15 cellular contexts compared by ENCODE assay signal in the genomic region with DNA sequence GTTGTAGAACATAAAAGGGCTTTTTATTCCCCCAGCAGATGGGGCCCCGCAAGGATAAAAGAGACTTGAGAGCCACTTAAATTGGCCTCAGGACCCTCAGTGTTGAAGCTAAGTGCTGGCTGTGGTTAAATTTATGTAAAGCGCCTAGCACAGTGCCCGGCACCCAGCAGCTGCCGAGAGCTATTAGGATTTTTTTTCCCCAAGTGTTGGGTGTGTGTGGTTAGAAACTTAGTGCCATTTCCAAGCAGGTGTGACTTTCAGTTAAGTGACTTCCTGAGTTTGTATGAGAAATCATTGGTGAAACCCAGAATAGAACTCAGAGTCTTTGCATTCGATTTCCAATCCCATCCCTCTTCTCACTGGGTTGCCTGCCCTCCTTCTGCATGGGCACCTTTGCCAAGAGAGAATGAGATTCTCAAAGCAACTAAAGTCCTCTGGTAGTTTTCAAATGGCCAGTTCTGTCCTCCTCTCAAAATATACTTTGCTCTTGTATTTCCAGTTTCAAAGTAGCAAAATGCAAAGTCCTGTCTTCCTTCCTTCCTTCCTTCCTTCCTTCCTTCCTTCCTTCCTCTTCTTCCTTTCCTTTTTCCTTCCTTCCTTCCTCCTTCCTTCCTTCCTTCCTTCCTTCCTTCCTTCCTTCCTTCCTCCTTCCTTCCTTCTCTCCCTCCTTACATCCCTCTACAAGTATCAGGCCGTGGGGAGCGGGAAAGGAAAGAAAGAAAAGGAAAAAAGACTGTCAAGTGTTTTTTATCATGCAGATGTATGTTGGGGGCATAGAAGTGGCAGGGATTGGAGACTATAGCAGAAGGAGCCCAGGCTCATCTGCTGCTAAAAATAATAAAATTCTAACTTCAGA.
DNase-seq lines count a peak whose midpoint lies in the region; ATAC-seq, FAIRE-seq and TF ChIP-seq lines count a peak whose summit lies in the region.
"Had no signal": no experiment of that assay in that cellular context is flagged by ENCODE, and none has a peak within 500 bp of the region (broad histone marks: within the 10 kb centered on the region; RNA-seq: fewer than 3 reads in every experiment).

No MANE protein-coding gene starts in this region.

- H3K79me2 ChIP-seq in SK-N-SH (ENCODE audit: insufficient read depth) = no peaks in the 10 kb centered on the region

- no peak overlapping the region for H2AFZ ChIP-seq in SK-N-SH (ENCODE audit: low read depth)

- ATAC-seq in GM21447 (IDR thresholded peaks at IDR 0.05; ENCODE audit: unreplicated experiment) = peak; percentile 69
- no peak for ATAC-seq in T-helper 17 cell
- no peak for ATAC-seq in HG03520 (IDR thresholded peaks at IDR 0.05; ENCODE audit: unreplicated experiment)
- ATAC-seq: HepG2 had no signal

- CTCF ChIA-PET in Calu3 (lab: Charles Lee) = no interaction called here
- CTCF ChIA-PET in SK-N-SH (lab: Yijun Ruan, JAX) = no interaction called here

- H3K27me3 ChIP-seq in bronchial epithelial cell (ENCODE audit: control insufficient read depth, insufficient read depth, low read length) (no peaks in the 10 kb centered on the region), SK-N-SH (ENCODE audit: insufficient read depth) (no peaks in the 10 kb centered on the region)
- H3K27me3 ChIP-seq: brain microvascular endothelial cell had no signal

- peak; percentile 83 for FAIRE-seq in bronchial epithelial cell (lab: Jason Lieb, UNC)
- FAIRE-seq: HepG2 had no signal

- WGBS in SK-N-SH (ENCODE audit: low lambda C conversion rate) = 44% methylated on average over 5 of the region's 7 CpGs

- H3K36me3 ChIP-seq in bronchial epithelial cell (ENCODE audit: control insufficient read depth, insufficient read depth, low read length) (no peaks in the 10 kb centered on the region), SK-N-SH (replicated peaks in 1 of 2; ENCODE audit: control insufficient read depth in 1 of 2, insufficient read depth in 2 of 2, low read length in 1 of 2) (no peaks in the 10 kb centered on the region)
- H3K36me3 ChIP-seq: brain microvascular endothelial cell had no signal

- BruUV-seq in Calu3 (replicated peaks; lab: Mats Ljungman, UMichigan) = no TSS peak

- TF ChIP-seq CTCF in Calu3 (IDR thresholded peaks at IDR 0.05; ENCODE audit: unreplicated experiment) (no peak), bronchial epithelial cell (IDR thresholded peaks at IDR 0.05; ENCODE audit: insufficient read depth, low read length, severe bottlenecking) (no peak), SK-N-SH (IDR thresholded peaks at IDR 0.05) (no peak)

- H3K27me3 Mint-ChIP-seq in Calu3 (ENCODE audit: unreplicated experiment) (no peaks in the 10 kb centered on the region), T-helper 17 cell (peaks cover 4% of the 10 kb centered on the region)
- H3K27me3 Mint-ChIP-seq: CD4-positive, alpha-beta T cell had no signal

- no peak overlapping the region for H3K27ac ChIP-seq in SK-N-SH (ENCODE audit: low read depth in 2 of 2, low read length in 1 of 2)
- H3K27ac ChIP-seq: brain microvascular endothelial cell had no signal

- no peak overlapping the region for H3K4me3 ChIP-seq in bronchial epithelial cell (ENCODE audit: low read depth, low read length)
- H3K4me3 ChIP-seq in SK-N-SH (ENCODE audit: low read depth in 2 of 2, low read length in 1 of 2) = no peak overlapping the region

- H3K4me1 Mint-ChIP-seq in Calu3 (ENCODE audit: low read depth, unreplicated experiment) (peaks cover 22% of the 10 kb centered on the region), T-helper 17 cell (peaks cover 4% of the 10 kb centered on the region)

- H3K36me3 Mint-ChIP-seq in Calu3 (ENCODE audit: insufficient read depth, unreplicated experiment) = no peaks in the 10 kb centered on the region
- H3K36me3 Mint-ChIP-seq in T-helper 17 cell (ENCODE audit: low read depth) = peaks cover 4% of the 10 kb centered on the region

- H3K4me3 Mint-ChIP-seq in Calu3 (ENCODE audit: low read depth, unreplicated experiment) (no peak overlapping the region), T-helper 17 cell (no peak overlapping the region)
- H3K4me3 Mint-ChIP-seq: CD4-positive, alpha-beta T cell had no signal

- no peak overlapping the region for H3K4me2 ChIP-seq in SK-N-SH

- no peaks in the 10 kb centered on the region for H3K9me3 ChIP-seq in T-helper 17 cell (ENCODE audit: control insufficient read depth, low read length, poor library complexity, severe bottlenecking)
- H3K9me3 ChIP-seq in SK-N-SH = no peaks in the 10 kb centered on the region

- TF ChIP-seq EP300 in SK-N-SH (IDR thresholded peaks at IDR 0.05; ENCODE audit: borderline replicate concordance in 1 of 2, low read depth in 1 of 2, low read length in 1 of 2) = no peak

- H3K9me2 ChIP-seq in SK-N-SH = no peaks in the 10 kb centered on the region

- no peak for TF ChIP-seq RAD21 in SK-N-SH (IDR thresholded peaks at IDR 0.05; ENCODE audit: low read length)

- DNase-seq in Calu3 (no peak), KG1 (lab: John Stamatoyannopoulos, UW) (peak; percentile 8), bronchial epithelial cell (ENCODE audit: low read depth) (no peak), T-helper 17 cell (no peak), NCI-H2227 treated with DMSO at 0.1 percent for 48 hours (lab: John Stamatoyannopoulos, UW) (no peak), SK-N-SH (no peak)
- DNase-seq: activated T-cell treated with anti-CD3 and anti-CD28 coated beads for 4 hours; brain microvascular endothelial cell; CD4-positive, alpha-beta T cell; H7; left colon; stimulated activated CD4-positive, alpha-beta T cell treated with anti-CD3 and anti-CD28 coated beads, Interleukin-4, amount 100 ng/mL, for 1 hour had no signal

- peak overlapping the region; percentile 45 for H3K27ac Mint-ChIP-seq in Calu3 (ENCODE audit: unreplicated experiment)
- H3K27ac Mint-ChIP-seq in T-helper 17 cell = no peak overlapping the region
- H3K27ac Mint-ChIP-seq: CD4-positive, alpha-beta T cell had no signal

- no peaks in the 10 kb centered on the region for H3F3A ChIP-seq in SK-N-SH (replicated peaks; ENCODE audit: insufficient read depth)

- intact Hi-C loops in Calu3 (cut with micrococcal nuclease; ENCODE audit: unreplicated experiment) = no loop called here

- POLR2A ChIA-PET in SK-N-SH (lab: Yijun Ruan, JAX) = no interaction called here

- no peak overlapping the region for H3K9ac ChIP-seq in SK-N-SH

- no peaks in the 10 kb centered on the region for H4K20me1 ChIP-seq in SK-N-SH (ENCODE audit: insufficient read depth)

- H3K4me1 ChIP-seq in SK-N-SH (ENCODE audit: control insufficient read depth in 1 of 2, insufficient read depth in 2 of 2, low read depth in 1 of 2, low read length in 1 of 2) = peaks cover 0 to 9% of the 10 kb centered on the region in 2 experiments; a peak in 2 of 4 replicates

- no peaks in the 10 kb centered on the region for H3K9me3 Mint-ChIP-seq in Calu3 (ENCODE audit: low read depth, unreplicated experiment)

TF ChIP-seq in SK-N-SH, 30 proteins besides CTCF, POLR2A, EP300 and RAD21 (continues in another document):
- no peak for TF ChIP-seq NFIC (IDR thresholded peaks at IDR 0.05; ENCODE audit: borderline replicate concordance)
- TF ChIP-seq, protein P1, sequence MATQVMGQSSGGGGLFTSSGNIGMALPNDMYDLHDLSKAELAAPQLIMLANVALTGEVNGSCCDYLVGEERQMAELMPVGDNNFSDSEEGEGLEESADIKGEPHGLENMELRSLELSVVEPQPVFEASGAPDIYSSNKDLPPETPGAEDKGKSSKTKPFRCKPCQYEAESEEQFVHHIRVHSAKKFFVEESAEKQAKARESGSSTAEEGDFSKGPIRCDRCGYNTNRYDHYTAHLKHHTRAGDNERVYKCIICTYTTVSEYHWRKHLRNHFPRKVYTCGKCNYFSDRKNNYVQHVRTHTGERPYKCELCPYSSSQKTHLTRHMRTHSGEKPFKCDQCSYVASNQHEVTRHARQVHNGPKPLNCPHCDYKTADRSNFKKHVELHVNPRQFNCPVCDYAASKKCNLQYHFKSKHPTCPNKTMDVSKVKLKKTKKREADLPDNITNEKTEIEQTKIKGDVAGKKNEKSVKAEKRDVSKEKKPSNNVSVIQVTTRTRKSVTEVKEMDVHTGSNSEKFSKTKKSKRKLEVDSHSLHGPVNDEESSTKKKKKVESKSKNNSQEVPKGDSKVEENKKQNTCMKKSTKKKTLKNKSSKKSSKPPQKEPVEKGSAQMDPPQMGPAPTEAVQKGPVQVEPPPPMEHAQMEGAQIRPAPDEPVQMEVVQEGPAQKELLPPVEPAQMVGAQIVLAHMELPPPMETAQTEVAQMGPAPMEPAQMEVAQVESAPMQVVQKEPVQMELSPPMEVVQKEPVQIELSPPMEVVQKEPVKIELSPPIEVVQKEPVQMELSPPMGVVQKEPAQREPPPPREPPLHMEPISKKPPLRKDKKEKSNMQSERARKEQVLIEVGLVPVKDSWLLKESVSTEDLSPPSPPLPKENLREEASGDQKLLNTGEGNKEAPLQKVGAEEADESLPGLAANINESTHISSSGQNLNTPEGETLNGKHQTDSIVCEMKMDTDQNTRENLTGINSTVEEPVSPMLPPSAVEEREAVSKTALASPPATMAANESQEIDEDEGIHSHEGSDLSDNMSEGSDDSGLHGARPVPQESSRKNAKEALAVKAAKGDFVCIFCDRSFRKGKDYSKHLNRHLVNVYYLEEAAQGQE (IDR thresholded peaks at IDR 0.05; ENCODE audit: low read depth, low read length) = no peak
- no peak for TF ChIP-seq FOXJ3 (CRISPR knock-in tag; IDR thresholded peaks at IDR 0.05)
- TF ChIP-seq MEF2A (IDR thresholded peaks at IDR 0.05; ENCODE audit: borderline replicate concordance, low read depth) = no peak
- TF ChIP-seq FOXM1 (IDR thresholded peaks at IDR 0.05; ENCODE audit: low read depth) = no peak
- no peak for TF ChIP-seq TEAD4 (IDR thresholded peaks at IDR 0.05; ENCODE audit: borderline replicate concordance, insufficient read depth)
- no peak for TF ChIP-seq RCOR1 (IDR thresholded peaks at IDR 0.05; ENCODE audit: low read length)
- TF ChIP-seq, protein P2, sequence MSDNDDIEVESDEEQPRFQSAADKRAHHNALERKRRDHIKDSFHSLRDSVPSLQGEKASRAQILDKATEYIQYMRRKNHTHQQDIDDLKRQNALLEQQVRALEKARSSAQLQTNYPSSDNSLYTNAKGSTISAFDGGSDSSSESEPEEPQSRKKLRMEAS (IDR thresholded peaks at IDR 0.05; ENCODE audit: low read depth) = no peak
- TF ChIP-seq, protein P3, sequence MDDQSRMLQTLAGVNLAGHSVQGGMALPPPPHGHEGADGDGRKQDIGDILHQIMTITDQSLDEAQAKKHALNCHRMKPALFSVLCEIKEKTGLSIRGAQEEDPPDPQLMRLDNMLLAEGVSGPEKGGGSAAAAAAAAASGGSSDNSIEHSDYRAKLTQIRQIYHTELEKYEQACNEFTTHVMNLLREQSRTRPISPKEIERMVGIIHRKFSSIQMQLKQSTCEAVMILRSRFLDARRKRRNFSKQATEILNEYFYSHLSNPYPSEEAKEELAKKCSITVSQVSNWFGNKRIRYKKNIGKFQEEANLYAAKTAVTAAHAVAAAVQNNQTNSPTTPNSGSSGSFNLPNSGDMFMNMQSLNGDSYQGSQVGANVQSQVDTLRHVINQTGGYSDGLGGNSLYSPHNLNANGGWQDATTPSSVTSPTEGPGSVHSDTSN (IDR thresholded peaks at IDR 0.05) = no peak
- TF ChIP-seq SIN3A (IDR thresholded peaks at IDR 0.05; ENCODE audit: borderline replicate concordance, low read depth, low read length) = no peak
